ENCODE assay signal across 13 cellular contexts in genomic region chr2:237254369-237254861, GRCh38.
DNase-seq lines count a peak whose midpoint lies in the region; ATAC-seq and TF ChIP-seq lines count a peak whose summit lies in the region.
"Had no signal": no experiment of that assay in that cellular context is flagged by ENCODE, and none has a peak within 500 bp of the region (broad histone marks: within the 10 kb centered on the region; RNA-seq: fewer than 3 reads in every experiment).

No MANE protein-coding gene starts in this region.

- peaks cover 0 to 3% (median 2%) of the 10 kb centered on the region in 3 donors for H3K4me1 Mint-ChIP-seq in T-cell
- H3K4me1 Mint-ChIP-seq: activated B cell treated with CpG ODN at 0.5 μM for 24 hours had no signal

- no peak overlapping the region for H3K4me3 Mint-ChIP-seq in T-cell
- H3K4me3 Mint-ChIP-seq: activated B cell treated with CpG ODN at 0.5 μM for 24 hours had no signal

- H3K9me3 Mint-ChIP-seq in T-cell, result no peaks in the 10 kb centered on the region
- H3K9me3 Mint-ChIP-seq: activated B cell treated with CpG ODN at 0.5 μM for 24 hours had no signal

- POLR2A ChIA-PET in T-cell (lab: Charles Lee), result no interaction called here

- ATAC-seq in sciatic nerve (peak; percentile 74), T-cell (replicated peaks in 1 of 4) (no peak), HG03378 (IDR thresholded peaks at IDR 0.05; ENCODE audit: unreplicated experiment) (no peak)

- no peak for TF ChIP-seq CTCF in AG10803 (conservative IDR thresholded peaks at IDR 0.05; ENCODE audit: low read length)

- no peak overlapping the region for H3K27ac Mint-ChIP-seq in T-cell
- H3K27ac Mint-ChIP-seq: activated B cell treated with CpG ODN at 0.5 μM for 24 hours had no signal

- DNase-seq in AG10803 (ENCODE audit: low read depth) (peak; percentile 98), LHCN-M2 (ENCODE audit: low read depth) (peak; percentile 70), fibroblast of gingiva (ENCODE audit: low read depth) (peak; percentile 88), sciatic nerve (ENCODE audit: low spot score) (no peak), T-cell (no peak), NCI-H1092 treated with DMSO at 0.1 percent for 48 hours (lab: John Stamatoyannopoulos, UW) (no peak), NCI-H2196 treated with DMSO at 0.1 percent for 48 hours (lab: John Stamatoyannopoulos, UW; ENCODE audit: unreplicated experiment) (no peak)
- DNase-seq: activated B cell treated with CpG ODN at 0.5 μM for 24 hours; activated naive CD4-positive, alpha-beta T cell treated with anti-CD3 and anti-CD28 coated beads, Interleukin-2, amount 50 U/mL, for 16 hours; lower lobe of right lung; thyroid gland had no signal

- no peak overlapping the region for H3K4me3 ChIP-seq in AG10803 (ENCODE audit: low read length)
- H3K4me3 ChIP-seq: lower lobe of right lung, MG63, thyroid gland had no signal

- intact Hi-C loops in sciatic nerve (cut with DNase I), result no loop called here

- CTCF ChIA-PET in T-cell (lab: Charles Lee), result interaction anchor here in 1 of 2 donors (0.7 kb wide), 1 partner anchor 134 kb away, joined by 3 read pairs; no protein-coding TSS in a partner anchor

- peaks cover 13 to 27% of the 10 kb centered on the region in 2 donors for H3K27me3 Mint-ChIP-seq in T-cell

- no peaks in the 10 kb centered on the region for H3K36me3 Mint-ChIP-seq in T-cell

Comparison
In these comparisons a context has a peak if more than half of its experiments do, and no peak if none do; other contexts are left out.
1. DNase-seq: peak in AG10803 (single experiment), LHCN-M2 (single experiment) and fibroblast of gingiva (single experiment); none in sciatic nerve (single experiment), T-cell (0 of 34), NCI-H1092 treated with DMSO at 0.1 percent for 48 hours (single experiment) and NCI-H2196 treated with DMSO at 0.1 percent for 48 hours (single experiment).